In genomic region chr2:26880910-26881435, GRCh38 we compare ENCODE assay signal across 32 cellular contexts. TPM values are rescaled to one million over a fixed set of nuclear protein-coding genes. Genes with fewer than 3 reads are reported as not detected.
"Had no signal": no experiment of that assay in that cellular context is flagged by ENCODE, and none has a peak within 500 bp of the region (broad histone marks: within the 10 kb centered on the region; RNA-seq: fewer than 3 reads in every experiment).

No MANE protein-coding gene starts in this region.

- ATAC-seq: activated naive CD4-positive, alpha-beta T cell treated with anti-CD3 and anti-CD28 coated beads, Interleukin-2, amount 50 U/mL, for 72 hours; PC-3 had no signal

- H3K36me3 ChIP-seq: adrenal gland, brain microvascular endothelial cell, Peyer's patch had no signal

- H3K27ac Mint-ChIP-seq: activated B cell treated with CpG ODN at 0.5 μM for 24 hours; activated CD4-positive, alpha-beta memory T cell treated with anti-CD3 and anti-CD28 coated beads, Interleukin-2, amount 10 ng/mL, durations not matched to agents 7 days and 5 days; activated naive CD4-positive, alpha-beta T cell treated with anti-CD3 and anti-CD28 coated beads for 36 hours; activated naive CD4-positive, alpha-beta T cell treated with anti-CD3 and anti-CD28 coated beads, Interleukin-2, amount 50 U/mL, for 72 hours; activated T-cell treated with anti-CD3 and anti-CD28 coated beads, Interleukin-2, amount 50 U/mL, for 24 hours; activated T-helper 2 cell treated with anti-CD3 and anti-CD28 coated beads, Interferon-gamma antibody, Interleukin-2, Interleukin-4, amounts not matched to agents 10 μg/mL and 5 μg/mL and 100 μg/mL, durations not matched to agents 14 hours and 24 hours and 36 hours; IgD-negative memory B cell had no signal

- H3K4me1 Mint-ChIP-seq: activated B cell treated with CpG ODN at 0.5 μM for 24 hours; activated CD4-positive, alpha-beta memory T cell treated with anti-CD3 and anti-CD28 coated beads, Interleukin-2, amount 10 ng/mL, durations not matched to agents 7 days and 5 days; central memory CD8-positive, alpha-beta T cell had no signal

- H3K36me3 Mint-ChIP-seq: activated naive CD4-positive, alpha-beta T cell treated with anti-CD3 and anti-CD28 coated beads, Interleukin-2, amount 50 U/mL, for 72 hours; IgD-negative memory B cell had no signal

- H3K4me1 ChIP-seq: adrenal gland, Peyer's patch had no signal

- H3K27me3 ChIP-seq: adrenal gland, Peyer's patch had no signal

- DNase-seq: activated B cell treated with CpG ODN at 0.5 μM for 24 hours; activated CD4-positive, alpha-beta memory T cell treated with anti-CD3 and anti-CD28 coated beads, Interleukin-2, amount 10 ng/mL, durations not matched to agents 7 days and 5 days; activated CD4-positive, alpha-beta T cell treated with anti-CD3 and anti-CD28 coated beads for 4 hours; activated CD4-positive, CD25-positive, alpha-beta regulatory T cell treated with anti-CD3 and anti-CD28 coated beads, Interleukin-2, amount 50 U/mL, for 72 hours; activated gamma-delta T cell; activated naive CD4-positive, alpha-beta T cell treated with anti-CD3 and anti-CD28 coated beads for 36 hours; activated T-cell treated with anti-CD3 and anti-CD28 coated beads, Interleukin-2, amount 50 U/mL, for 24 hours; brain microvascular endothelial cell; Karpas-422; KBM-7; NCI-H1048; NCI-H1105 treated with DMSO at 0.1 percent for 48 hours; NCI-H1436; NCI-H1694; NCI-H1930; NCI-H2081 treated with DMSO at 0.1 percent for 48 hours; NCI-H226; NCI-H524 treated with DMSO at 0.1 percent for 48 hours; PC-3; Peyer's patch; RPMI8226; SW 1271; T-helper 1 cell; T-helper 2 cell; T-helper 9 cell had no signal

- H3K27ac ChIP-seq: adrenal gland, brain microvascular endothelial cell, Peyer's patch, VCaP had no signal

- H3K9me3 ChIP-seq: adrenal gland, Peyer's patch had no signal

- H3K4me3 Mint-ChIP-seq: activated B cell treated with CpG ODN at 0.5 μM for 24 hours; activated CD4-positive, alpha-beta memory T cell treated with anti-CD3 and anti-CD28 coated beads, Interleukin-2, amount 10 ng/mL, durations not matched to agents 7 days and 5 days; activated naive CD4-positive, alpha-beta T cell treated with anti-CD3 and anti-CD28 coated beads for 36 hours; activated T-cell treated with anti-CD3 and anti-CD28 coated beads, Interleukin-2, amount 50 U/mL, for 24 hours; central memory CD8-positive, alpha-beta T cell had no signal

- H3K9me3 Mint-ChIP-seq: activated B cell treated with CpG ODN at 0.5 μM for 24 hours; activated CD4-positive, alpha-beta memory T cell treated with anti-CD3 and anti-CD28 coated beads, Interleukin-2, amount 10 ng/mL, durations not matched to agents 7 days and 5 days; activated naive CD4-positive, alpha-beta T cell treated with anti-CD3 and anti-CD28 coated beads for 36 hours; activated naive CD4-positive, alpha-beta T cell treated with anti-CD3 and anti-CD28 coated beads, Interleukin-2, amount 50 U/mL, for 72 hours; activated T-cell treated with anti-CD3 and anti-CD28 coated beads, Interleukin-2, amount 50 U/mL, for 24 hours; activated T-helper 2 cell treated with anti-CD3 and anti-CD28 coated beads, Interferon-gamma antibody, Interleukin-2, Interleukin-4, amounts not matched to agents 10 μg/mL and 5 μg/mL and 100 μg/mL, durations not matched to agents 14 hours and 24 hours and 36 hours; central memory CD8-positive, alpha-beta T cell; IgD-negative memory B cell had no signal

- H3K4me3 ChIP-seq: adrenal gland, Peyer's patch had no signal

RNA-seq across cellular contexts. Expression of gene DPYSL5, which starts 33.0 kb away (rescaled TPM):
- total RNA-seq: activated B cell treated with CpG ODN at 0.5 μM for 24 hours; activated CD4-positive, alpha-beta memory T cell treated with anti-CD3 and anti-CD28 coated beads, Interleukin-2, amount 10 ng/mL, durations not matched to agents 7 days and 5 days; activated naive CD4-positive, alpha-beta T cell treated with anti-CD3 and anti-CD28 coated beads, Interleukin-2, amount 50 U/mL, for 72 hours; activated T-helper 2 cell treated with anti-CD3 and anti-CD28 coated beads, Interferon-gamma antibody, Interleukin-2, Interleukin-4, amounts not matched to agents 10 μg/mL and 5 μg/mL and 100 μg/mL, durations not matched to agents 14 hours and 24 hours and 36 hours; MCF 10A; PC-3 had no signal
- polyA plus RNA-seq: IgD-negative memory B cell had no signal
